Comparison of ENCODE assay signal across 9 cellular contexts in genomic region chr19:30445385-30445784, GRCh38.
"Had no signal": no experiment of that assay in that cellular context is flagged by ENCODE, and none has a peak within 500 bp of the region (broad histone marks: within the 10 kb centered on the region; RNA-seq: fewer than 3 reads in every experiment).

No MANE protein-coding gene starts in this region.

- ATAC-seq: HCT116, HepG2 had no signal

- H3K9ac ChIP-seq: GM23248 had no signal

- DNase-seq: GM23248, GOT3, HFFc6, KBM-7 had no signal

- H2AFZ ChIP-seq: GM23248 had no signal

- H3K4me3 ChIP-seq: GM23248, HAP-1 had no signal

- H3K9me3 ChIP-seq: HAP-1 had no signal

- FAIRE-seq: H54, HepG2 had no signal

- H3K27ac ChIP-seq: GM23248, HL-60 had no signal
